ENCODE assay signal across 24 cellular contexts in the genomic region with DNA sequence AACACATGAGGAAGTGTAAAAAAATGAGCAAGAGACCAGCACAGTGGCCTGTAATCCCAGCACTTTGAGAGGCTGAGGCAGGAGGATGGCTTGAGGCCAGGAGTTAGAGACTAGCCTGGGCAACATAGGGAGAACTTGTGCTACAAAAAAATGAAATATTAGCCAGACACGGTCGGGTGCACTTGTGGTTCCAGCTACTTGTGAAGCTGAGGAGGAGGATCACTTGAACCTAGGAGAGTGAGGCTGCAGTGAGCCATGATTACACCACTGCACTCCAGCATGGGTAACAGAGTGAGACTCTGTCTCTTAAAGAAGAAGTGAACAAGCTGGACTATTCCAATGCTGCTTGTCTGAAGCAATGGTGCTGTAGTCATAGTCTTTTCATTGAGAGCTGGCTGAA.
"Had no signal": no experiment of that assay in that cellular context is flagged by ENCODE, and none has a peak within 500 bp of the region (broad histone marks: within the 10 kb centered on the region; RNA-seq: fewer than 3 reads in every experiment).

No MANE protein-coding gene starts in this region.

- H3K27me3 ChIP-seq: esophagus squamous epithelium, gastroesophageal sphincter, heart right ventricle, sigmoid colon had no signal

- H3K4me3 ChIP-seq: coronary artery, esophagus squamous epithelium, gastroesophageal sphincter, heart right ventricle, lung, sigmoid colon, smooth muscle cell had no signal

- H3K4me2 ChIP-seq: smooth muscle cell had no signal

- ATAC-seq: activated naive CD8-positive, alpha-beta T cell treated with anti-CD3 and anti-CD28 coated beads, Interleukin-2, amount 50 U/mL, for 24 hours; activated T-cell treated with anti-CD3 and anti-CD28 coated beads, Interleukin-2, amount 50 U/mL, for 4 hours; gastroesophageal sphincter; heart right ventricle; left lobe of liver; stimulated activated memory B cell treated with anti-CD40 and anti-IgM and Interleukin-4, amounts not matched to agents 10 μg/mL and 1 μg/mL and 100 μg/mL, for 72 hours had no signal

- H3K27ac ChIP-seq: coronary artery, esophagus squamous epithelium, gastroesophageal sphincter, heart right ventricle, sigmoid colon had no signal

- H3K4me1 ChIP-seq: esophagus squamous epithelium, gastroesophageal sphincter, sigmoid colon had no signal

- H3K9me3 ChIP-seq: esophagus squamous epithelium, gastroesophageal sphincter, heart right ventricle, sigmoid colon had no signal

- DNase-seq: activated CD4-positive, alpha-beta T cell treated with anti-CD3 and anti-CD28 coated beads for 4 hours; activated CD4-positive, alpha-beta T cell treated with anti-CD3 and anti-CD28 coated beads, Interleukin-2, amount 50 U/mL, for 48 hours; activated CD4-positive, CD25-positive, alpha-beta regulatory T cell; activated CD8-positive, alpha-beta memory T cell treated with anti-CD3 and anti-CD28 coated beads, Interleukin-2, amount 50 U/mL, for 48 hours; activated naive CD4-positive, alpha-beta T cell treated with anti-CD3 and anti-CD28 coated beads, Interleukin-2, amount 50 U/mL, for 16 hours; activated naive CD8-positive, alpha-beta T cell treated with anti-CD3 and anti-CD28 coated beads, Interleukin-2, amount 50 U/mL, for 24 hours; activated T-cell treated with anti-CD3 and anti-CD28 coated beads, Interleukin-2, amount 50 U/mL, for 4 hours; cerebellar nuclear complex; esophagus squamous epithelium; heart right ventricle; naive B cell; posterior cingulate gyrus; retina; sigmoid colon; stimulated activated CD4-positive, alpha-beta T cell treated with anti-CD3 and anti-CD28 coated beads, Interleukin-15, amount 100 ng/mL, for 24 hours; T1000; trophoblast cell had no signal

- FAIRE-seq: keratinocyte had no signal

- H3K36me3 ChIP-seq: esophagus squamous epithelium, gastroesophageal sphincter, heart right ventricle, sigmoid colon had no signal
